ENCODE assay signal across 17 cellular contexts in the genomic region with DNA sequence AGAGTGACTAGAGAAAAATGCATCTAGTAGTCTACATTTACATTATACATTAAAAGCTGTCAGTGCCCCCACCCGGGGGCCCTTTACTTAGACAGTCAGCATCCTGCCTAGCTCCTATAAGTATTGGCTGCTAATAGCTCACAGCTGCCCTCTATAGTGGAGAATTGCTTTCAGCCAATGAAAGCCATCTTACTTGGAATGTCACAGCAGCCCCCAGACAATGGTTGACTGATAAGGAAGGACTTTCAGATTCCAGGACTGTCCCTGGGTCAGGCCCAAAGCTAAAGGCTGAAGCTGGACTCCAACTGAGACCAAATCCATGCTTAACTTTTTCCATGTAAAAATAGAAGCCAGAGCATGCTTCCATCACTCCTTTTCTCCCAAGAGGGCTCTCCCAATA.
DNase-seq lines count a peak whose midpoint lies in the region; TF ChIP-seq lines count a peak whose summit lies in the region.
"Had no signal": no experiment of that assay in that cellular context is flagged by ENCODE, and none has a peak within 500 bp of the region (broad histone marks: within the 10 kb centered on the region; RNA-seq: fewer than 3 reads in every experiment).

No MANE protein-coding gene starts in this region.

- H3K4me2 ChIP-seq in mesendoderm (ENCODE audit: low read length): no peak overlapping the region
- H3K4me2 ChIP-seq: PC-9 had no signal

- H3K79me2 ChIP-seq in mesendoderm (ENCODE audit: control insufficient read depth, insufficient read depth, low read length): no peaks in the 10 kb centered on the region

- no peak overlapping the region for H3K56ac ChIP-seq in mesendoderm (ENCODE audit: low read length)

- no peaks in the 10 kb centered on the region for H3K27me3 Mint-ChIP-seq in chondrocyte (ENCODE audit: low read depth)
- no peaks in the 10 kb centered on the region for H3K27me3 Mint-ChIP-seq in activated T-helper 1 cell treated with anti-CD3 and anti-CD28 coated beads, Interleukin-12 subunit alpha, Interleukin-12 subunit beta, Interleukin-2, Interleukin-4 antibody, amounts not matched to agents 30 ng/mL and 10 ng/mL and 1 ng/mL, durations not matched to agents 14 hours and 24 hours and 36 hours (ENCODE audit: insufficient read depth)
- H3K27me3 Mint-ChIP-seq: B cell; CD4-positive, alpha-beta memory T cell had no signal

- H3K27ac ChIP-seq in C4-2B (no peak overlapping the region), mesendoderm (ENCODE audit: low read depth, low read length) (no peak overlapping the region)
- H3K27ac ChIP-seq: GM23248, PC-9 had no signal

- H4K8ac ChIP-seq in mesendoderm (ENCODE audit: low read depth, low read length): no peak overlapping the region

- no peaks in the 10 kb centered on the region for H3K79me1 ChIP-seq in mesendoderm (ENCODE audit: low read length)

- no peak overlapping the region for H3K4me3 Mint-ChIP-seq in chondrocyte (ENCODE audit: unreplicated experiment)
- H3K4me3 Mint-ChIP-seq in activated T-helper 1 cell treated with anti-CD3 and anti-CD28 coated beads, Interleukin-12 subunit alpha, Interleukin-12 subunit beta, Interleukin-2, Interleukin-4 antibody, amounts not matched to agents 30 ng/mL and 10 ng/mL and 1 ng/mL, durations not matched to agents 14 hours and 24 hours and 36 hours: no peak overlapping the region
- H3K4me3 Mint-ChIP-seq: B cell; CD4-positive, alpha-beta memory T cell; HFFc6 had no signal

- H3K36me3 Mint-ChIP-seq in chondrocyte (ENCODE audit: low read depth): peaks cover 2% of the 10 kb centered on the region
- H3K36me3 Mint-ChIP-seq in activated T-helper 1 cell treated with anti-CD3 and anti-CD28 coated beads, Interleukin-12 subunit alpha, Interleukin-12 subunit beta, Interleukin-2, Interleukin-4 antibody, amounts not matched to agents 30 ng/mL and 10 ng/mL and 1 ng/mL, durations not matched to agents 14 hours and 24 hours and 36 hours (ENCODE audit: low read depth): no peaks in the 10 kb centered on the region
- H3K36me3 Mint-ChIP-seq: CD4-positive, alpha-beta memory T cell had no signal

- TF ChIP-seq CTCF in C4-2B (conservative IDR thresholded peaks at IDR 0.05) (peak; percentile 10; the same call in 1 of the 2 replicates), HFF-Myc (IDR thresholded peaks at IDR 0.05; ENCODE audit: low read depth, low read length, missing control alignments) (peak; percentile 5), chondrocyte (IDR thresholded peaks at IDR 0.05) (peak; percentile 7)

- no peak overlapping the region for H3K23ac ChIP-seq in mesendoderm (ENCODE audit: low read length)

- no peaks in the 10 kb centered on the region for H3K4me1 ChIP-seq in mesendoderm (ENCODE audit: control insufficient read depth, low read depth, low read length)

- WGBS in mesendoderm (ENCODE audit: extremely low coverage, insufficient coverage, low lambda C conversion rate): no CpG with 5 or more reads among the region's 1 CpG

- no peak overlapping the region for H2BK120ac ChIP-seq in mesendoderm (ENCODE audit: low read depth, low read length)

- no peak overlapping the region for H3K18ac ChIP-seq in mesendoderm (ENCODE audit: low read length)

- no peak overlapping the region for H2AK5ac ChIP-seq in mesendoderm (ENCODE audit: low read length)

- intact Hi-C loops in activated T-helper 1 cell treated with anti-CD3 and anti-CD28 coated beads, Interleukin-12 subunit alpha, Interleukin-12 subunit beta, Interleukin-2, Interleukin-4 antibody, amounts not matched to agents 30 ng/mL and 10 ng/mL and 1 ng/mL, durations not matched to agents 14 hours and 24 hours and 36 hours (cut with micrococcal nuclease): no loop called here

- H3K9ac ChIP-seq in mesendoderm (ENCODE audit: low read length): no peak overlapping the region
- H3K9ac ChIP-seq: GM23248 had no signal

- H3K4me3 ChIP-seq in HFF-Myc (replicated peaks; ENCODE audit: low read depth, low read length): no peak overlapping the region
- H3K4me3 ChIP-seq in mesendoderm (ENCODE audit: low read length): no peak overlapping the region
- H3K4me3 ChIP-seq: GM23248, PC-9 had no signal

- DNase-seq in HFF-Myc (ENCODE audit: extremely low read depth, low read depth): no peak
- DNase-seq in chondrocyte (ENCODE audit: low spot score): no peak
- peak; percentile 93 for DNase-seq in mesendoderm
- no peak for DNase-seq in activated T-helper 1 cell treated with anti-CD3 and anti-CD28 coated beads, Interleukin-12 subunit alpha, Interleukin-12 subunit beta, Interleukin-2, Interleukin-4 antibody, amounts not matched to agents 30 ng/mL and 10 ng/mL and 1 ng/mL, durations not matched to agents 14 hours and 24 hours and 36 hours (ENCODE audit: low spot score)
- DNase-seq in nucleus accumbens (lab: John Stamatoyannopoulos, UW): no peak
- no peak for DNase-seq in NCI-H2196 treated with DMSO at 0.1 percent for 48 hours (lab: John Stamatoyannopoulos, UW; ENCODE audit: unreplicated experiment)
- no peak for DNase-seq in A172 (ENCODE audit: low spot score)
- DNase-seq: Calu3; CD4-positive, alpha-beta memory T cell; GM23248; HFFc6; NCI-H1105 treated with DMSO at 0.1 percent for 48 hours; NCI-H187; NCI-H69; PC-9 had no signal

- H3K27ac Mint-ChIP-seq in chondrocyte (ENCODE audit: unreplicated experiment): no peak overlapping the region
- no peak overlapping the region for H3K27ac Mint-ChIP-seq in activated T-helper 1 cell treated with anti-CD3 and anti-CD28 coated beads, Interleukin-12 subunit alpha, Interleukin-12 subunit beta, Interleukin-2, Interleukin-4 antibody, amounts not matched to agents 30 ng/mL and 10 ng/mL and 1 ng/mL, durations not matched to agents 14 hours and 24 hours and 36 hours
- H3K27ac Mint-ChIP-seq: B cell; CD4-positive, alpha-beta memory T cell; HFFc6 had no signal

- no peaks in the 10 kb centered on the region for H3K27me3 ChIP-seq in mesendoderm (ENCODE audit: insufficient read depth, low read length, poor library complexity)

- no peak overlapping the region for H2BK5ac ChIP-seq in mesendoderm (ENCODE audit: low read length)

- H3K4ac ChIP-seq in mesendoderm (ENCODE audit: low read depth, low read length): no peak overlapping the region

- H4K5ac ChIP-seq in mesendoderm (ENCODE audit: low read length): no peak overlapping the region

- H3K4me1 Mint-ChIP-seq in chondrocyte (ENCODE audit: low read depth): peaks cover 7% of the 10 kb centered on the region
- no peaks in the 10 kb centered on the region for H3K4me1 Mint-ChIP-seq in activated T-helper 1 cell treated with anti-CD3 and anti-CD28 coated beads, Interleukin-12 subunit alpha, Interleukin-12 subunit beta, Interleukin-2, Interleukin-4 antibody, amounts not matched to agents 30 ng/mL and 10 ng/mL and 1 ng/mL, durations not matched to agents 14 hours and 24 hours and 36 hours (ENCODE audit: low read depth)
- H3K4me1 Mint-ChIP-seq: B cell; CD4-positive, alpha-beta memory T cell had no signal

- H3K36me3 ChIP-seq in mesendoderm (ENCODE audit: control insufficient read depth, insufficient read depth, low read length): no peaks in the 10 kb centered on the region

- no peak overlapping the region for H2BK15ac ChIP-seq in mesendoderm (replicated peaks; ENCODE audit: low read depth)

- no peaks in the 10 kb centered on the region for H3K9me3 Mint-ChIP-seq in chondrocyte (ENCODE audit: low read depth)
- no peaks in the 10 kb centered on the region for H3K9me3 Mint-ChIP-seq in activated T-helper 1 cell treated with anti-CD3 and anti-CD28 coated beads, Interleukin-12 subunit alpha, Interleukin-12 subunit beta, Interleukin-2, Interleukin-4 antibody, amounts not matched to agents 30 ng/mL and 10 ng/mL and 1 ng/mL, durations not matched to agents 14 hours and 24 hours and 36 hours
- H3K9me3 Mint-ChIP-seq: HFFc6 had no signal
